11 cellular contexts compared by ENCODE assay signal in genomic region chr4:111811661-111812060, GRCh38.
"Had no signal": no experiment of that assay in that cellular context is flagged by ENCODE, and none has a peak within 500 bp of the region (broad histone marks: within the 10 kb centered on the region; RNA-seq: fewer than 3 reads in every experiment).

No MANE protein-coding gene starts in this region.

- DNase-seq: GM23248, GOT3, H7, H9, HCEC 1CT, HFFc6 had no signal

- H3K27ac ChIP-seq: GM23248 had no signal

- H2AFZ ChIP-seq: GM23248, GM23338 had no signal

- ATAC-seq: GM23338, HCT116 had no signal

- H3K9ac ChIP-seq: GM23248 had no signal

- H3K36me3 ChIP-seq: HAP-1 had no signal

- FAIRE-seq: H1, H54 had no signal

- H3K4me3 ChIP-seq: GM23248, GM23338, HAP-1 had no signal

- H3K4me2 ChIP-seq: GM23338 had no signal

- H3K9me3 ChIP-seq: HAP-1 had no signal
